Comparison of ENCODE assay signal across 12 cellular contexts in the genomic region with DNA sequence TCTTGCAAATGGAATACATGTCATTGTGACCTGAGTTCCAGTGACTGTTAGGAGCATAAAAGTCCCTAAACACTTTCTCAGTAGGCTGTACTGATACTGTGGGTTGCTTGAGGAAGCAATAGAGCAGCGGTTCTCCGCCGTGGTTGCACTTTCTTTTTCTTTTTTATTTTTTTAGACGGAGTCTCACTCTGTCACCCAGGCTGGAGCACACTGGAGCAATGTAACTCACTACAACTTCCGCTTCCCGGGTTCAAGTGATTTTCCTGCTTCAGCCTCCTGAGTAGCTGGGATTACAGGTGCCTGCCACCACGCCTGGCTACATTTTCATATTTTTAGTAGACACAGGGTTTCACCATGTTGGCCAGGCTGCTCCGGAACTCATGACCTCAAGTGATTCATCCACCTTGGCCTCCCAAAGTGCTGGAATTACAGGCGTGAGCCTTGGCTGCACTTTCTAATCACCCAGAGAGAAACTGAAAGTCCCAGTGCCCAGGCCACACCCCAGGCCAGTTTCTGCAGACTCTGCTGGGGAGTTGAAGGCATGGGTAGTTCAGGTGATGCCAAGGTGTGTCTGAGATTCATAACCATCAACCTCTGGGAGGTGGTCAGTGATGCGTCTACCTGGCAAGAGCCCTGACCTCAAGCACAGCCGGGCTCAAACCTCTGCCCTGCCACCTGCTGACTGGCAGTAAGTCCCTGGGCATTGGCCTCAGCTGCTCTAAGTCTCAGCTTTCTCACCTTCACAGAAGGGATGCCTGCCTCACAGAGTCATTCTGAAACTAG. TPM values are rescaled to one million over a fixed set of nuclear protein-coding genes. Genes with fewer than 3 reads are reported as not detected.
DNase-seq lines count a peak whose midpoint lies in the region; ATAC-seq lines count a peak whose summit lies in the region.
"Not testable (repeated sequence)": the region's sequence is repeated elsewhere in the genome, so short reads cannot be mapped to it uniquely, and the experiment has no call there.
"Had no signal": no experiment of that assay in that cellular context is flagged by ENCODE, and none has a peak within 500 bp of the region (broad histone marks: within the 10 kb centered on the region; RNA-seq: fewer than 3 reads in every experiment).

No MANE protein-coding gene starts in this region.

- CTCF ChIA-PET in naive thymus-derived CD4-positive, alpha-beta T cell (lab: Charles Lee) = not testable (repeated sequence)

- H3K27me3 ChIP-seq in naive thymus-derived CD4-positive, alpha-beta T cell (ENCODE audit: control insufficient read depth in 2 of 2, insufficient read depth in 2 of 2, low read length in 2 of 2) = not testable (repeated sequence)

- peak overlapping the region; percentile 91 for H3K27ac Mint-ChIP-seq in T-helper 17 cell
- not testable (repeated sequence) for H3K27ac Mint-ChIP-seq in activated naive CD8-positive, alpha-beta T cell treated with anti-CD3 and anti-CD28 coated beads for 36 hours
- H3K27ac Mint-ChIP-seq in naive thymus-derived CD4-positive, alpha-beta T cell = peak overlapping the region in 3 of 9 donors; percentile 17 to 94 (median 67)

- H3K36me3 Mint-ChIP-seq in T-helper 17 cell (ENCODE audit: low read depth); activated naive CD8-positive, alpha-beta T cell treated with anti-CD3 and anti-CD28 coated beads for 36 hours; naive thymus-derived CD4-positive, alpha-beta T cell: not testable (repeated sequence)

- DNase-seq in CD1c-positive myeloid dendritic cell (ENCODE audit: extremely low spot score) = peak; percentile 2
- not testable (repeated sequence) for DNase-seq in T-helper 17 cell; naive thymus-derived CD4-positive, alpha-beta T cell
- DNase-seq in activated naive CD8-positive, alpha-beta T cell treated with anti-CD3 and anti-CD28 coated beads for 36 hours = peak; percentile 5

- not testable (repeated sequence) for H3K9me3 ChIP-seq in T-helper 17 cell (ENCODE audit: control insufficient read depth, low read length, poor library complexity, severe bottlenecking); naive thymus-derived CD4-positive, alpha-beta T cell (ENCODE audit: control insufficient read depth in 2 of 3, low read length in 3 of 3)

- H3K36me3 ChIP-seq in naive thymus-derived CD4-positive, alpha-beta T cell (ENCODE audit: control insufficient read depth in 2 of 3, insufficient read depth in 3 of 3, low read length in 3 of 3) = not testable (repeated sequence)

- intact Hi-C loops in naive thymus-derived CD4-positive, alpha-beta T cell (cut with micrococcal nuclease) = loop anchor here in 1 of 2 donors (10.0 kb wide), 1 partner anchor 388 kb away; a partner anchor contains a TSS

- ATAC-seq in GM18868 (IDR thresholded peaks at IDR 0.05; ENCODE audit: unreplicated experiment) (peak; percentile 73), GM21423 (IDR thresholded peaks at IDR 0.05; ENCODE audit: unreplicated experiment) (peak; percentile 79), HG02970 (IDR thresholded peaks at IDR 0.05; ENCODE audit: low FRiP score, unreplicated experiment) (peak; percentile 65), HG03565 (IDR thresholded peaks at IDR 0.05; ENCODE audit: unreplicated experiment) (peak; percentile 71), T-helper 17 cell (peak; percentile 81)
- peak; percentile 65 for ATAC-seq in naive thymus-derived CD4-positive, alpha-beta T cell

- H3K27ac ChIP-seq in naive thymus-derived CD4-positive, alpha-beta T cell (ENCODE audit: low read depth, low read length) = not testable (repeated sequence)

- POLR2A ChIA-PET in naive thymus-derived CD4-positive, alpha-beta T cell (lab: Charles Lee) = not testable (repeated sequence)

- H3K27me3 Mint-ChIP-seq in T-helper 17 cell; activated naive CD8-positive, alpha-beta T cell treated with anti-CD3 and anti-CD28 coated beads for 36 hours: not testable (repeated sequence)
- peaks cover 0 to 13% (median 0%) of the 10 kb centered on the region in 5 donors for H3K27me3 Mint-ChIP-seq in naive thymus-derived CD4-positive, alpha-beta T cell

- peak overlapping the region; percentile 88 for H3K4me3 Mint-ChIP-seq in T-helper 17 cell
- H3K4me3 Mint-ChIP-seq in activated naive CD8-positive, alpha-beta T cell treated with anti-CD3 and anti-CD28 coated beads for 36 hours = not testable (repeated sequence)
- peak overlapping the region in 6 of 10 donors; percentile 10 to 76 (median 50) for H3K4me3 Mint-ChIP-seq in naive thymus-derived CD4-positive, alpha-beta T cell

- H3K9me3 Mint-ChIP-seq in activated naive CD8-positive, alpha-beta T cell treated with anti-CD3 and anti-CD28 coated beads for 36 hours = not testable (repeated sequence)
- peaks cover 0 to 15% (median 5%) of the 10 kb centered on the region in 11 donors for H3K9me3 Mint-ChIP-seq in naive thymus-derived CD4-positive, alpha-beta T cell

- H3K4me3 ChIP-seq in naive thymus-derived CD4-positive, alpha-beta T cell (ENCODE audit: low read length) = peak overlapping the region; percentile 33

- H3K4me1 Mint-ChIP-seq in T-helper 17 cell = peaks cover 13% of the 10 kb centered on the region
- H3K4me1 Mint-ChIP-seq in activated naive CD8-positive, alpha-beta T cell treated with anti-CD3 and anti-CD28 coated beads for 36 hours = not testable (repeated sequence)
- H3K4me1 Mint-ChIP-seq in naive thymus-derived CD4-positive, alpha-beta T cell = peaks cover 0 to 32% (median 0%) of the 10 kb centered on the region in 7 donors

- H3K4me1 ChIP-seq in naive thymus-derived CD4-positive, alpha-beta T cell (ENCODE audit: control insufficient read depth in 2 of 2, insufficient read depth in 2 of 2, low read length in 2 of 2) = not testable (repeated sequence)

RNA-seq across cellular contexts. Expression of a gene that starts 1.9 kb away (rescaled TPM):
- total RNA-seq in T-helper 17 cell = not detected
- not detected for total RNA-seq in activated naive CD8-positive, alpha-beta T cell treated with anti-CD3 and anti-CD28 coated beads for 36 hours
- total RNA-seq in naive thymus-derived CD4-positive, alpha-beta T cell = not detected
- not detected for polyA plus RNA-seq in naive thymus-derived CD4-positive, alpha-beta T cell
- total RNA-seq: astrocyte, H4 had no signal
- polyA plus RNA-seq: K562 had no signal

RNA-seq across cellular contexts. Expression of a gene that starts 10.0 kb away (rescaled TPM):
- total RNA-seq in T-helper 17 cell = not detected
- total RNA-seq in activated naive CD8-positive, alpha-beta T cell treated with anti-CD3 and anti-CD28 coated beads for 36 hours = not detected
- under 1 TPM in 1 of 5 experiments, not detected in 4; 0.31 TPM for total RNA-seq in naive thymus-derived CD4-positive, alpha-beta T cell
- polyA plus RNA-seq in naive thymus-derived CD4-positive, alpha-beta T cell = not detected
- total RNA-seq: astrocyte, H4, K562, osteoblast had no signal
- polyA plus RNA-seq: K562 had no signal

RNA-seq across cellular contexts. Expression of a gene that starts 19.5 kb away (rescaled TPM):
- not detected for total RNA-seq in T-helper 17 cell
- not detected for total RNA-seq in activated naive CD8-positive, alpha-beta T cell treated with anti-CD3 and anti-CD28 coated beads for 36 hours
- total RNA-seq in naive thymus-derived CD4-positive, alpha-beta T cell = not detected
- polyA plus RNA-seq in naive thymus-derived CD4-positive, alpha-beta T cell = not detected
- total RNA-seq: H4, osteoblast had no signal
- polyA plus RNA-seq: K562 had no signal
